8 cellular contexts compared by ENCODE assay signal in genomic region chrX:78105944-78106650, GRCh38. TPM values are rescaled to one million over a fixed set of nuclear protein-coding genes. Genes with fewer than 3 reads are reported as not detected.
A peak's percentile ranks its signal among the peaks of the same experiment; 100 is the strongest.
DNase-seq lines count a peak whose midpoint lies in the region; ATAC-seq, FAIRE-seq and TF ChIP-seq lines count a peak whose summit lies in the region.

No MANE protein-coding gene starts in this region.

- no peaks in the 10 kb centered on the region for H3K9me3 ChIP-seq in T-helper 17 cell (ENCODE audit: control insufficient read depth, low read length, poor library complexity, severe bottlenecking)
- H3K9me3 ChIP-seq in endothelial cell of umbilical vein (replicated peaks; ENCODE audit: control insufficient read depth, insufficient read depth, low read length) = no peaks in the 10 kb centered on the region
- no peaks in the 10 kb centered on the region for H3K9me3 ChIP-seq in skeletal muscle tissue (ENCODE audit: control insufficient read depth in 3 of 3, low read length in 3 of 3)

- peak overlapping the region; percentile 0; the same call in 1 of the 2 replicates for H3K4me3 ChIP-seq in H7 (ENCODE audit: insufficient read depth, low read depth, low read length)
- H3K4me3 ChIP-seq in endothelial cell of umbilical vein (replicated peaks in 1 of 3; ENCODE audit: insufficient read depth in 1 of 3, low read depth in 1 of 3, low read length in 3 of 3) = peak overlapping the region; percentile 33 to 96 (median 71)
- H3K4me3 ChIP-seq in skeletal muscle tissue (ENCODE audit: low read length in 3 of 3) = peak overlapping the region; percentile 86 to 95 (median 91)

- intact Hi-C loops in endothelial cell of umbilical vein (cut with micrococcal nuclease) (loop anchor here (1.0 to 10.0 kb wide), 3 partner anchors 33 to 1021 kb away; partner anchors contain the start of genes MAGT1 and TAF9B), sciatic nerve (cut with DNase I) (no loop called here)

- H3K9me1 ChIP-seq in endothelial cell of umbilical vein (replicated peaks; ENCODE audit: control insufficient read depth, extremely low read depth, insufficient read depth, low read length) = no peaks in the 10 kb centered on the region

- H3K36me3 Mint-ChIP-seq in T-helper 17 cell (ENCODE audit: low read depth) = no peaks in the 10 kb centered on the region

- peak overlapping the region; percentile 92 for H3K4me2 ChIP-seq in endothelial cell of umbilical vein (ENCODE audit: insufficient read depth, low read length)

- CTCF ChIA-PET in endothelial cell of umbilical vein (lab: Charles Lee) = interaction anchor here (1.0 to 1.2 kb wide), 2 partner anchors 14 to 227 kb away, joined by 3 read pairs; no protein-coding TSS in a partner anchor

- no peaks in the 10 kb centered on the region for H3K27me3 Mint-ChIP-seq in T-helper 17 cell

- H3K4me3 Mint-ChIP-seq in T-helper 17 cell = peak overlapping the region; percentile 89

- no peak overlapping the region for H2AFZ ChIP-seq in endothelial cell of umbilical vein (ENCODE audit: low read depth, low read length)

- no peak for TF ChIP-seq CTCF in endothelial cell of umbilical vein (IDR thresholded peaks at IDR 0.05; ENCODE audit: extremely low read depth in 1 of 2, insufficient read depth in 1 of 2, low read depth in 1 of 2, low read length in 2 of 2)

- no peak for TF ChIP-seq POLR2A in endothelial cell of umbilical vein (IDR thresholded peaks at IDR 0.05; ENCODE audit: low read depth, low read length)

- H3K27me3 ChIP-seq in H7 (ENCODE audit: control insufficient read depth, insufficient read depth, low read length) (no peaks in the 10 kb centered on the region), endothelial cell of umbilical vein (ENCODE audit: control insufficient read depth in 2 of 2, insufficient read depth in 2 of 2, low read length in 2 of 2) (no peaks in the 10 kb centered on the region), skeletal muscle tissue (ENCODE audit: control insufficient read depth in 3 of 3, insufficient read depth in 3 of 3, low read length in 3 of 3) (no peaks in the 10 kb centered on the region)

- no peak for DNase-seq in H7
- no peak for DNase-seq in T-helper 17 cell
- peak; percentile 1 for DNase-seq in endothelial cell of umbilical vein (ENCODE audit: low read depth, low spot score)
- no peak for DNase-seq in sciatic nerve (ENCODE audit: low spot score)
- DNase-seq in putamen (ENCODE audit: low spot score) = no peak

- peaks cover 33% of the 10 kb centered on the region for H3K4me1 ChIP-seq in endothelial cell of umbilical vein (ENCODE audit: control insufficient read depth, extremely low read depth, insufficient read depth, low read length)
- peaks cover 29 to 35% (median 31%) of the 10 kb centered on the region in 3 donors for H3K4me1 ChIP-seq in skeletal muscle tissue (ENCODE audit: control insufficient read depth in 3 of 3, insufficient read depth in 3 of 3, low read length in 3 of 3)

- FAIRE-seq in endothelial cell of umbilical vein (lab: Jason Lieb, UNC) = no peak

- ATAC-seq in T-helper 17 cell (no peak), GM19035 (IDR thresholded peaks at IDR 0.05; ENCODE audit: unreplicated experiment) (no peak), sciatic nerve (no peak), HG03135 (IDR thresholded peaks at IDR 0.05; ENCODE audit: unreplicated experiment) (no peak)

- BruUV-seq in endothelial cell of umbilical vein (replicated peaks; lab: Mats Ljungman, UMichigan) = no TSS peak

- dilution Hi-C loops in endothelial cell of umbilical vein (cut with MboI; ENCODE audit: extremely low pct_ligation_motif_present, low sequenced_read_pairs) = no loop called here

- H3K27ac ChIP-seq in endothelial cell of umbilical vein (ENCODE audit: insufficient read depth, low read depth, low read length) = peak overlapping the region; percentile 94
- H3K27ac ChIP-seq in skeletal muscle tissue (ENCODE audit: low read depth, low read length) = peak overlapping the region; percentile 90

- POLR2A ChIA-PET in endothelial cell of umbilical vein (lab: Charles Lee) = no interaction called here

- H3K36me3 ChIP-seq in H7 (replicated peaks; ENCODE audit: control insufficient read depth, insufficient read depth, low read length) (peaks cover 1% of the 10 kb centered on the region), endothelial cell of umbilical vein (ENCODE audit: control insufficient read depth in 2 of 2, extremely low read depth in 1 of 2, insufficient read depth in 2 of 2, low read length in 2 of 2) (no peaks in the 10 kb centered on the region), skeletal muscle tissue (ENCODE audit: control insufficient read depth in 3 of 3, insufficient read depth in 3 of 3, low read length in 3 of 3) (no peaks in the 10 kb centered on the region)

- H3K4me1 Mint-ChIP-seq in T-helper 17 cell = peaks cover 31% of the 10 kb centered on the region

- H4K20me1 ChIP-seq in endothelial cell of umbilical vein (replicated peaks; ENCODE audit: control insufficient read depth, extremely low read depth, insufficient read depth, low read length) = peaks cover 13% of the 10 kb centered on the region

- peak overlapping the region; percentile 91 for H3K27ac Mint-ChIP-seq in T-helper 17 cell

- peaks cover 67% of the 10 kb centered on the region for H3K79me2 ChIP-seq in endothelial cell of umbilical vein (ENCODE audit: control insufficient read depth, insufficient read depth, low read length)

- peak overlapping the region; percentile 42 for H3K9ac ChIP-seq in endothelial cell of umbilical vein (replicated peaks; ENCODE audit: extremely low read depth, insufficient read depth, low read length)
- H3K9ac ChIP-seq in skeletal muscle tissue (ENCODE audit: low read depth in 1 of 3, low read length in 3 of 3) = peak overlapping the region in 1 of 3 donors; percentile 35

TF ChIP-seq in endothelial cell of umbilical vein, 7 proteins besides CTCF, POLR2A, EP300 and RAD21:
- TF ChIP-seq MYC (IDR thresholded peaks at IDR 0.05; ENCODE audit: low read depth, low read length) (no peak), JUN (IDR thresholded peaks at IDR 0.05; ENCODE audit: borderline replicate concordance, insufficient read depth, insufficient read length, low read depth) (no peak), EZH2 (IDR thresholded peaks at IDR 0.05; ENCODE audit: borderline replicate concordance, low read depth, low read length, severe bottlenecking) (no peak), MAX (IDR thresholded peaks at IDR 0.05; ENCODE audit: insufficient read depth, insufficient read length) (no peak), POLR2AphosphoS5 (IDR thresholded peaks at IDR 0.05; ENCODE audit: insufficient read depth, low read depth, low read length) (no peak), GATA2 (IDR thresholded peaks at IDR 0.05; ENCODE audit: insufficient read depth, insufficient read length, low read depth, low read length) (no peak), FOS (IDR thresholded peaks at IDR 0.05; ENCODE audit: borderline replicate concordance, insufficient read depth, low read length) (no peak)

RNA-seq across cellular contexts. Expression of gene PGK1, which starts 2.0 kb away (rescaled TPM):
- 396 and 534 TPM in 2 replicates for total RNA-seq in H7 (2014; rRNA removed; shearing (Covaris generic))
- total RNA-seq in T-helper 17 cell (100 to 1,000 TPM; 256 to 258 TPM), endothelial cell of umbilical vein (377 and 392 TPM in 2 replicates), skeletal muscle tissue (125 TPM), sciatic nerve (194 TPM)
- polyA plus RNA-seq in endothelial cell of umbilical vein = 192 and 222 TPM in 2 replicates
- polyA plus RNA-seq in endothelial cell of umbilical vein (2011; cell fraction: cytosol; rRNA removed) = 265 and 301 TPM in 2 replicates
- polyA plus RNA-seq in endothelial cell of umbilical vein (2011; cell fraction: nucleus; rRNA removed) = 185 and 275 TPM in 2 replicates
- polyA plus RNA-seq in endothelial cell of umbilical vein (2012) = 371 and 467 TPM in 2 replicates
- 231 and 294 TPM in 2 replicates for polyA minus RNA-seq in endothelial cell of umbilical vein
- polyA minus RNA-seq in endothelial cell of umbilical vein (2011; cell fraction: cytosol; rRNA and poly(A)+ RNA removed) = 254 TPM
- 41.9 and 62.8 TPM in 2 replicates for polyA minus RNA-seq in endothelial cell of umbilical vein (2011; cell fraction: nucleus; rRNA and poly(A)+ RNA removed)

RNA-seq across cellular contexts. Expression of gene TAF9B, which starts 33.4 kb away (rescaled TPM):
- total RNA-seq in H7 (2014; rRNA removed; shearing (Covaris generic)) = 29.4 and 41.5 TPM in 2 replicates
- total RNA-seq in T-helper 17 cell = 10 to 100 TPM; 10.3 to 12.6 TPM
- total RNA-seq in endothelial cell of umbilical vein = 16.0 and 18.5 TPM in 2 replicates
- polyA plus RNA-seq in endothelial cell of umbilical vein = 25.9 and 26.2 TPM in 2 replicates
- 28.1 and 30.1 TPM in 2 replicates for polyA plus RNA-seq in endothelial cell of umbilical vein (2011; cell fraction: cytosol; rRNA removed)
- polyA plus RNA-seq in endothelial cell of umbilical vein (2011; cell fraction: nucleus; rRNA removed) = 14.5 and 15.3 TPM in 2 replicates
- 13.7 and 20.4 TPM in 2 replicates for polyA plus RNA-seq in endothelial cell of umbilical vein (2012)
- polyA minus RNA-seq in endothelial cell of umbilical vein = 18.9 and 25.0 TPM in 2 replicates
- 18.8 TPM for polyA minus RNA-seq in endothelial cell of umbilical vein (2011; cell fraction: cytosol; rRNA and poly(A)+ RNA removed)
- polyA minus RNA-seq in endothelial cell of umbilical vein (2011; cell fraction: nucleus; rRNA and poly(A)+ RNA removed) = 9.5 and 11.6 TPM in 2 replicates
- 16.7 TPM for total RNA-seq in skeletal muscle tissue
- 20.3 TPM for total RNA-seq in sciatic nerve

Comparison
In these comparisons a context has a peak if more than half of its experiments do, and no peak if none do; other contexts are left out.
1. H3K4me3 ChIP-seq: peak in every context shown above with its lines; median percentile 91 in skeletal muscle tissue; 71 in endothelial cell of umbilical vein; 0 in H7.